2 cellular contexts compared by ENCODE assay signal in the genomic region with DNA sequence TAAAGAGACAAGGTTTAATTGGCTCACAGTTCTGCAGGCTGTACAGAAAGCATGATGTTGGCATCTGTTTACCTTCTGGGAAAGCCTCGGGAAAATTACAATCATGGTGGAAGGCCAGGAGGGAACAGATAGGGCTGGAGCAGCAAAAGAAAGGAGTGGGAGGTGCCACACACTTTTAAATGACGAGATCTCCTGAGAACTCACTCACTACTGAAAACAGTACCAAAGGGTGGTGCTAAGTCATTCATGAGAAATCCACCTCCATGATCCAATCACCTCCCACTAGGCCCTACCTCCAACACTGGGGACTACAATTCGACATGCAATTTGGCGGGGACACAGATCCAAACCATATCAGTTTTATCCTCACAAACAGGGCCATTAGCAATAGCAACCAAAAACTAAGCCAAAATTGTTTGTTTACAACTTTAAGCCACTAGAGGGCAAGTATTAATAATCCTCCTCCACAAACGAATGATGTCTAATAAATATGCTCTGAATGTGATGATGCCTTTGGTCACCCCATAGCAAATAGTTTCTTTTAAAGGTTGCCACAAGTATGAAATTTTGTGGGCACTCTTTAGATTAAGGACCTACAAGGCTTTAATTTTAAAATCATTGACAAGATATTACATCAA.
TF ChIP-seq lines count a peak whose summit lies in the region.

No MANE protein-coding gene starts in this region.

TF ChIP-seq in GM12891, 5 proteins besides CTCF, POLR2A, EP300 and RAD21:
- TF ChIP-seq PAX5 (IDR thresholded peaks at IDR 0.05; ENCODE audit: insufficient read depth, low read length, severe bottlenecking) (no peak), TAF1 (IDR thresholded peaks at IDR 0.05; ENCODE audit: low read depth, low read length) (no peak), SPI1 (IDR thresholded peaks at IDR 0.05; ENCODE audit: low read depth, low read length) (no peak)

TF ChIP-seq in HepG2, 621 proteins besides CTCF, POLR2A, EP300 and RAD21:
- TF ChIP-seq ZC3H13 (CRISPR knock-in tag; IDR thresholded peaks at IDR 0.05) (no peak), STAG1 (CRISPR knock-in tag; IDR thresholded peaks at IDR 0.05) (0 out of 2 replicates have a peak, but pooled peaks have one; percentile 5)
